ENCODE assay signal across 28 cellular contexts in genomic region chr15:49265911-49266310, GRCh38.
"Had no signal": no experiment of that assay in that cellular context is flagged by ENCODE, and none has a peak within 500 bp of the region (broad histone marks: within the 10 kb centered on the region; RNA-seq: fewer than 3 reads in every experiment).

No MANE protein-coding gene starts in this region.

- H3K9me3 Mint-ChIP-seq: activated naive CD4-positive, alpha-beta T cell treated with anti-CD3 and anti-CD28 coated beads, Interleukin-2, amount 50 U/mL, for 24 hours; type B pancreatic cell had no signal

- H3K9me3 ChIP-seq: adrenal gland, sigmoid colon, testis had no signal

- H3K4me1 Mint-ChIP-seq: mesothelial cell of epicardium; nephron progenitor cell; stimulated activated memory B cell treated with anti-CD40 and anti-IgM and Interleukin-4, amounts not matched to agents 10 μg/mL and 1 μg/mL and 100 μg/mL, for 72 hours had no signal

- H3K27ac ChIP-seq: adrenal gland, breast epithelium, esophagus muscularis mucosa, foreskin keratinocyte, sigmoid colon, spleen, testis had no signal

- H3K27me3 Mint-ChIP-seq: activated naive CD4-positive, alpha-beta T cell treated with anti-CD3 and anti-CD28 coated beads, Interleukin-2, amount 50 U/mL, for 24 hours; dendritic cell treated with granulocyte-macrophage colony-stimulating factor and Interleukin-4, amounts not matched to agents 40 ng/mL and 50 ng/mL, for 4 days; stimulated activated memory B cell treated with anti-CD40 and anti-IgM and Interleukin-4, amounts not matched to agents 10 μg/mL and 1 μg/mL and 100 μg/mL, for 72 hours; type B pancreatic cell had no signal

- H3K36me3 ChIP-seq: adrenal gland, breast epithelium, esophagus muscularis mucosa, sigmoid colon had no signal

- DNase-seq: activated CD4-positive, alpha-beta T cell treated with anti-CD3 and anti-CD28 coated beads, Interleukin-2, amount 50 U/mL, for 1 hour; activated CD8-positive, alpha-beta memory T cell treated with anti-CD3 and anti-CD28 coated beads for 24 hours; activated CD8-positive, alpha-beta memory T cell treated with anti-CD3 and anti-CD28 coated beads, Interleukin-2, amount 50 U/mL, for 48 hours; activated effector memory CD4-positive, alpha-beta T cell treated with anti-CD3 and anti-CD28 coated beads, Interleukin-2, amount 50 U/mL, for 16 hours; activated T-cell treated with anti-CD3 and anti-CD28 coated beads, Interleukin-2, amount 50 U/mL, for 48 hours; adrenal gland; effector CD8-positive, alpha-beta T cell; foreskin keratinocyte; glutamatergic neuron; hypothalamus; islet precursor cell; nephron progenitor cell; occipital lobe; sigmoid colon; spleen; stimulated activated CD4-positive, alpha-beta T cell treated with anti-CD3 and anti-CD28 coated beads, Interleukin-4, amount 100 ng/mL, for 4 hours; T1000; testis had no signal

- H3K27me3 ChIP-seq: adrenal gland, breast epithelium, esophagus muscularis mucosa, foreskin keratinocyte, sigmoid colon, spleen, testis had no signal

- H3K4me3 Mint-ChIP-seq: activated naive CD4-positive, alpha-beta T cell treated with anti-CD3 and anti-CD28 coated beads, Interleukin-2, amount 50 U/mL, for 24 hours; dendritic cell treated with granulocyte-macrophage colony-stimulating factor and Interleukin-4, amounts not matched to agents 40 ng/mL and 50 ng/mL, for 4 days; mesothelial cell of epicardium; nephron progenitor cell; stimulated activated memory B cell treated with anti-CD40 and anti-IgM and Interleukin-4, amounts not matched to agents 10 μg/mL and 1 μg/mL and 100 μg/mL, for 72 hours; type B pancreatic cell had no signal

- H3K27ac Mint-ChIP-seq: activated naive CD4-positive, alpha-beta T cell treated with anti-CD3 and anti-CD28 coated beads, Interleukin-2, amount 50 U/mL, for 24 hours; dendritic cell treated with granulocyte-macrophage colony-stimulating factor and Interleukin-4, amounts not matched to agents 40 ng/mL and 50 ng/mL, for 4 days; mesothelial cell of epicardium; nephron progenitor cell; stimulated activated memory B cell treated with anti-CD40 and anti-IgM and Interleukin-4, amounts not matched to agents 10 μg/mL and 1 μg/mL and 100 μg/mL, for 72 hours; type B pancreatic cell had no signal

- H3K4me1 ChIP-seq: adrenal gland, foreskin keratinocyte, spleen, testis had no signal

- H3K4me3 ChIP-seq: adrenal gland, breast epithelium, esophagus muscularis mucosa, lung, sigmoid colon, spleen, testis had no signal

- FAIRE-seq: astrocyte, endothelial cell of umbilical vein had no signal
